Comparison of ENCODE assay signal across 8 cellular contexts in genomic region chr9:3441197-3441816, GRCh38.
DNase-seq lines count a peak whose midpoint lies in the region; ATAC-seq and TF ChIP-seq lines count a peak whose summit lies in the region.

No MANE protein-coding gene starts in this region.

- DNase-seq in G401 (ENCODE audit: low spot score) (peak; percentile 41), HS-27A (ENCODE audit: low read depth) (peak; percentile 8), Panc1 (ENCODE audit: low read depth, low spot score) (peak; percentile 8), iPS DF 6.9 (ENCODE audit: low read depth, low spot score) (peak; percentile 16), ascending aorta (ENCODE audit: low spot score in 2 of 2) (no peak)
- peak; percentile 38 for DNase-seq in activated naive CD8-positive, alpha-beta T cell treated with anti-CD3 and anti-CD28 coated beads, Interleukin-2, amount 50 U/mL, for 24 hours
- DNase-seq in stimulated activated CD4-positive, alpha-beta T cell treated with anti-CD3 and anti-CD28 coated beads, Interleukin-4, amount 100 ng/mL, for 48 hours (ENCODE audit: low read depth in 2 of 2) = peak; percentile 6 to 26

- WGBS in iPS DF 6.9 (ENCODE audit: insufficient coverage, insufficient read length) = 100% methylated on average over 1 of the region's 7 CpGs

- H3K9me3 ChIP-seq in Panc1 (ENCODE audit: control insufficient read depth, insufficient read depth, low read depth, low read length) = no peaks in the 10 kb centered on the region
- H3K9me3 ChIP-seq in iPS DF 6.9 (ENCODE audit: control insufficient read depth, insufficient read depth, low read length) = no peaks in the 10 kb centered on the region
- H3K9me3 ChIP-seq in ascending aorta = peaks cover 0 to 10% of the 10 kb centered on the region in 2 donors

- no peak overlapping the region for H3K4me3 Mint-ChIP-seq in activated naive CD8-positive, alpha-beta T cell treated with anti-CD3 and anti-CD28 coated beads, Interleukin-2, amount 50 U/mL, for 24 hours

- CTCF ChIA-PET in Panc1 (lab: Charles Lee) = interaction anchor here (0.7 to 0.9 kb wide), 2 partner anchors 110 to 200 kb away, joined by 3 to 6 read pairs; no protein-coding TSS in a partner anchor

- H3K27ac ChIP-seq in Panc1 (ENCODE audit: low read length) = no peak overlapping the region
- no peak overlapping the region for H3K27ac ChIP-seq in iPS DF 6.9 (ENCODE audit: low read length)
- H3K27ac ChIP-seq in ascending aorta = no peak overlapping the region

- H3K27me3 ChIP-seq in Panc1 (ENCODE audit: control insufficient read depth, insufficient read depth, low read length) (no peaks in the 10 kb centered on the region), iPS DF 6.9 (ENCODE audit: control insufficient read depth, insufficient read depth, low read length) (no peaks in the 10 kb centered on the region), ascending aorta (no peaks in the 10 kb centered on the region)

- no peak overlapping the region for H3K27ac Mint-ChIP-seq in activated naive CD8-positive, alpha-beta T cell treated with anti-CD3 and anti-CD28 coated beads, Interleukin-2, amount 50 U/mL, for 24 hours

- in situ Hi-C loops in G401 (cut with HindIII; ENCODE audit: low sequenced_read_pairs) = no loop called here
- in situ Hi-C loops in Panc1 (cut with HindIII; ENCODE audit: low pct_unique_long_range_greater_than_20kb, low sequenced_read_pairs) = no loop called here

- H3K27me3 Mint-ChIP-seq in activated naive CD8-positive, alpha-beta T cell treated with anti-CD3 and anti-CD28 coated beads, Interleukin-2, amount 50 U/mL, for 24 hours = no peaks in the 10 kb centered on the region

- BruUV-seq in Panc1 (replicated peaks; lab: Mats Ljungman, UMichigan) = no TSS peak

- H3K4me3 ChIP-seq in Panc1 (ENCODE audit: low read depth in 2 of 2, low read length in 2 of 2) (no peak overlapping the region), iPS DF 6.9 (ENCODE audit: low read length) (no peak overlapping the region), ascending aorta (no peak overlapping the region)

- peak; percentile 39; the same call in 1 of the 2 replicates for TF ChIP-seq CTCF in Panc1 (IDR thresholded peaks at IDR 0.05)
- peak in 1 of 3 experiments; percentile 31 for TF ChIP-seq CTCF in ascending aorta (IDR thresholded peaks at IDR 0.05)

- intact Hi-C loops in Panc1 (cut with micrococcal nuclease; ENCODE audit: unreplicated experiment) = no loop called here
- intact Hi-C loops in ascending aorta (cut with DNase I) = no loop called here

- H3K36me3 ChIP-seq in Panc1 (ENCODE audit: control insufficient read depth, insufficient read depth, low read length) (no peaks in the 10 kb centered on the region), iPS DF 6.9 (ENCODE audit: control insufficient read depth, insufficient read depth, low read length) (no peaks in the 10 kb centered on the region), ascending aorta (no peaks in the 10 kb centered on the region)

- POLR2A ChIA-PET in Panc1 (lab: Charles Lee) = no interaction called here

- H3K36me3 Mint-ChIP-seq in activated naive CD8-positive, alpha-beta T cell treated with anti-CD3 and anti-CD28 coated beads, Interleukin-2, amount 50 U/mL, for 24 hours (ENCODE audit: low read depth) = no peaks in the 10 kb centered on the region

- H3K9me3 Mint-ChIP-seq in activated naive CD8-positive, alpha-beta T cell treated with anti-CD3 and anti-CD28 coated beads, Interleukin-2, amount 50 U/mL, for 24 hours = peaks cover 3% of the 10 kb centered on the region

- ATAC-seq in GM21423 (IDR thresholded peaks at IDR 0.05; ENCODE audit: unreplicated experiment) (peak; percentile 94), Panc1 (no peak)
- peak; percentile 69 for ATAC-seq in activated naive CD8-positive, alpha-beta T cell treated with anti-CD3 and anti-CD28 coated beads, Interleukin-2, amount 50 U/mL, for 24 hours

- no peaks in the 10 kb centered on the region for H3K4me1 ChIP-seq in Panc1 (ENCODE audit: control insufficient read depth, insufficient read depth, low read length)
- no peaks in the 10 kb centered on the region for H3K4me1 ChIP-seq in iPS DF 6.9 (ENCODE audit: control insufficient read depth, insufficient read depth, low read length)
- H3K4me1 ChIP-seq in ascending aorta = no peaks in the 10 kb centered on the region

- peaks cover 9% of the 10 kb centered on the region for H3K4me1 Mint-ChIP-seq in activated naive CD8-positive, alpha-beta T cell treated with anti-CD3 and anti-CD28 coated beads, Interleukin-2, amount 50 U/mL, for 24 hours

Comparison
In these comparisons a context has a peak if more than half of its experiments do, and no peak if none do; other contexts are left out.
1. DNase-seq: peak in G401 (single experiment), HS-27A (single experiment), Panc1 (single experiment), activated naive CD8-positive, alpha-beta T cell treated with anti-CD3 and anti-CD28 coated beads, Interleukin-2, amount 50 U/mL, for 24 hours (single experiment), iPS DF 6.9 (single experiment) and stimulated activated CD4-positive, alpha-beta T cell treated with anti-CD3 and anti-CD28 coated beads, Interleukin-4, amount 100 ng/mL, for 48 hours (2 of 2); none in ascending aorta (0 of 2).